ENCODE assay signal across 25 cellular contexts in the genomic region with DNA sequence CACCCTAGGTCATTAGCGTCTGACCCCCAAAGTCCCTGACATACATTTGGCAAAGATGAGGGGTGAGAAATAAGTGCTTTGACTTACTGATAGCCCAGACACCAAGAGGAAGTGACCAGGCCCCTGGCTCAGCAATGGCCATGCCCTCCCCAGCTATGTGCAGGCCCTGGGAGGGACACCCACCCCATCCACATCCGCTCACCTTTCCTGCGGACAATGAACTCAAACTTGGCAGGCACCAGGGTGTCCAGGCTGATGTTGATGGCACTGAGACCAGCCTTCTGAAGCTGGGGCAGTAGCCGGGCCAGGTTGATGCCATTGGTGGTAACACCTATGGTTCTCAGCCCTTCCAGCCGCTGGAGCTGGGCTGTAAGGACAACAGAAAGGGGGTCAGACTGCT.
"Had no signal": no experiment of that assay in that cellular context is flagged by ENCODE, and none has a peak within 500 bp of the region (broad histone marks: within the 10 kb centered on the region; RNA-seq: fewer than 3 reads in every experiment).

No MANE protein-coding gene starts in this region.

- H3K4me1 ChIP-seq: esophagus squamous epithelium, gastroesophageal sphincter had no signal

- H3K27ac ChIP-seq: brain microvascular endothelial cell, epithelial cell of prostate, esophagus squamous epithelium, gastroesophageal sphincter, WERI-Rb-1 had no signal

- H3K9me3 ChIP-seq: esophagus squamous epithelium, gastroesophageal sphincter had no signal

- DNase-seq: activated B cell treated with CpG ODN at 0.5 μM for 24 hours; activated CD4-positive, alpha-beta T cell treated with anti-CD3 and anti-CD28 coated beads for 48 hours; activated CD4-positive, alpha-beta T cell treated with anti-CD3 and anti-CD28 coated beads, Interleukin-2, amount 50 U/mL, for 1 hour; activated CD4-positive, alpha-beta T cell treated with anti-CD3 and anti-CD28 coated beads, Interleukin-2, amount 50 U/mL, for 48 hours; activated CD8-positive, alpha-beta memory T cell treated with anti-CD3 and anti-CD28 coated beads for 24 hours; activated CD8-positive, alpha-beta T cell treated with anti-CD3 and anti-CD28 coated beads for 36 hours; activated effector memory CD4-positive, alpha-beta T cell treated with Interleukin-2 at 50 U/mL for 16 hours; activated gamma-delta T cell treated with Interleukin-2 at 50 U/mL for 16 hours; activated naive CD4-positive, alpha-beta T cell treated with anti-CD3 and anti-CD28 coated beads, Interleukin-2, amount 50 U/mL, for 16 hours; activated naive CD4-positive, alpha-beta T cell treated with Interleukin-2 at 50 U/mL for 16 hours; activated T-cell treated with anti-CD3 and anti-CD28 coated beads, Interleukin-2, amount 50 U/mL, for 4 hours; amniotic stem cell; anterior cingulate cortex; brain microvascular endothelial cell; caudate nucleus; effector CD8-positive, alpha-beta T cell; esophagus squamous epithelium; foreskin melanocyte; T-cell; T-helper 9 cell; WERI-Rb-1 had no signal

- ATAC-seq: activated CD4-positive, CD25-positive, alpha-beta regulatory T cell treated with anti-CD3 and anti-CD28 coated beads, Interleukin-2, amount 50 U/mL, for 24 hours; activated CD8-positive, alpha-beta T cell treated with anti-CD3 and anti-CD28 coated beads for 36 hours; activated T-cell treated with anti-CD3 and anti-CD28 coated beads, Interleukin-2, amount 50 U/mL, for 4 hours; activated T-helper 17 cell treated with anti-CD3 and anti-CD28 coated beads, Interleukin-2, amount 50 U/mL, for 72 hours; gastroesophageal sphincter; T-cell had no signal

- H3K27me3 ChIP-seq: brain microvascular endothelial cell, esophagus squamous epithelium, gastroesophageal sphincter had no signal

- H3K4me3 ChIP-seq: esophagus squamous epithelium, gastroesophageal sphincter had no signal
